ENCODE assay signal across 8 cellular contexts in genomic region chr1:8427493-8427892, GRCh38.
DNase-seq lines count a peak whose midpoint lies in the region; ATAC-seq and TF ChIP-seq lines count a peak whose summit lies in the region.

No MANE protein-coding gene starts in this region.

- no peaks in the 10 kb centered on the region for H3K9me3 Mint-ChIP-seq in T-helper 2 cell treated with Interferon-gamma antibody and Interleukin-4, amounts not matched to agents 5 μg/mL and 100 μg/mL, for 36 hours
- H3K9me3 Mint-ChIP-seq in natural killer cell treated with Interleukin-12 subunit alpha and Interleukin-12 subunit beta and Interleukin-15 and Interleukin-18, amount 100 ng/mL, for 72 hours = no peaks in the 10 kb centered on the region

- peak overlapping the region; percentile 72 for H3K27ac Mint-ChIP-seq in T-helper 2 cell treated with Interferon-gamma antibody and Interleukin-4, amounts not matched to agents 5 μg/mL and 100 μg/mL, for 36 hours
- peak overlapping the region; percentile 36 to 58 for H3K27ac Mint-ChIP-seq in natural killer cell treated with Interleukin-12 subunit alpha and Interleukin-12 subunit beta and Interleukin-15 and Interleukin-18, amount 100 ng/mL, for 72 hours

- H3K36me3 Mint-ChIP-seq in T-helper 2 cell treated with Interferon-gamma antibody and Interleukin-4, amounts not matched to agents 5 μg/mL and 100 μg/mL, for 36 hours (ENCODE audit: low read depth) = peaks cover 19% of the 10 kb centered on the region
- no peaks in the 10 kb centered on the region for H3K36me3 Mint-ChIP-seq in natural killer cell treated with Interleukin-12 subunit alpha and Interleukin-12 subunit beta and Interleukin-15 and Interleukin-18, amount 100 ng/mL, for 72 hours

- H3K27me3 Mint-ChIP-seq in T-helper 2 cell treated with Interferon-gamma antibody and Interleukin-4, amounts not matched to agents 5 μg/mL and 100 μg/mL, for 36 hours (ENCODE audit: low read depth) = no peaks in the 10 kb centered on the region
- peaks cover 0 to 17% of the 10 kb centered on the region in 2 donors for H3K27me3 Mint-ChIP-seq in natural killer cell treated with Interleukin-12 subunit alpha and Interleukin-12 subunit beta and Interleukin-15 and Interleukin-18, amount 100 ng/mL, for 72 hours

- DNase-seq in activated gamma-delta T cell treated with Interleukin-2 at 50 U/mL for 16 hours (peak; percentile 20), activated gamma-delta T cell (lab: John Stamatoyannopoulos, UW) (no peak), NCI-H1930 (lab: John Stamatoyannopoulos, UW) (no peak), NCI-H226 (no peak)
- DNase-seq in T-helper 2 cell treated with Interferon-gamma antibody and Interleukin-4, amounts not matched to agents 5 μg/mL and 100 μg/mL, for 36 hours (ENCODE audit: low spot score) = peak; percentile 36
- DNase-seq in natural killer cell treated with Interleukin-12 subunit alpha and Interleukin-12 subunit beta and Interleukin-15 and Interleukin-18, amount 100 ng/mL, for 72 hours (ENCODE audit: low spot score) = no peak

- ATAC-seq in HG03097 (IDR thresholded peaks at IDR 0.05; ENCODE audit: low FRiP score, unreplicated experiment) (peak; percentile 51), SK-N-SH treated with all-trans-retinoic acid at 6 μM for 48 hours (no peak)
- peak; percentile 72 to 80 for ATAC-seq in natural killer cell treated with Interleukin-12 subunit alpha and Interleukin-12 subunit beta and Interleukin-15 and Interleukin-18, amount 100 ng/mL, for 72 hours

- peaks cover 70% of the 10 kb centered on the region for H3K4me1 Mint-ChIP-seq in T-helper 2 cell treated with Interferon-gamma antibody and Interleukin-4, amounts not matched to agents 5 μg/mL and 100 μg/mL, for 36 hours (ENCODE audit: low read depth)
- H3K4me1 Mint-ChIP-seq in natural killer cell treated with Interleukin-12 subunit alpha and Interleukin-12 subunit beta and Interleukin-15 and Interleukin-18, amount 100 ng/mL, for 72 hours (ENCODE audit: low read depth in 2 of 2) = peaks cover 67 to 76% of the 10 kb centered on the region in 2 donors

- peak overlapping the region; percentile 72 for H3K4me3 Mint-ChIP-seq in T-helper 2 cell treated with Interferon-gamma antibody and Interleukin-4, amounts not matched to agents 5 μg/mL and 100 μg/mL, for 36 hours
- peak overlapping the region; percentile 68 for H3K4me3 Mint-ChIP-seq in natural killer cell treated with Interleukin-12 subunit alpha and Interleukin-12 subunit beta and Interleukin-15 and Interleukin-18, amount 100 ng/mL, for 72 hours

TF ChIP-seq in SK-N-SH treated with all-trans-retinoic acid at 6 μM for 48 hours, 23 proteins besides CTCF, POLR2A, EP300 and RAD21:
- TF ChIP-seq ARNTL (CRISPR knock-in tag; IDR thresholded peaks at IDR 0.05; ENCODE audit: borderline replicate concordance, low read depth) (no peak), ESRRG (CRISPR knock-in tag; IDR thresholded peaks at IDR 0.05) (no peak), RARB (CRISPR knock-in tag; IDR thresholded peaks at IDR 0.05) (no peak), ISL1 (CRISPR knock-in tag; IDR thresholded peaks at IDR 0.05) (no peak), POU6F1 (CRISPR knock-in tag; IDR thresholded peaks at IDR 0.05; ENCODE audit: borderline replicate concordance, low read depth) (no peak), ZNF8 (CRISPR knock-in tag; IDR thresholded peaks at IDR 0.05) (no peak), PPARA (CRISPR knock-in tag; IDR thresholded peaks at IDR 0.05; ENCODE audit: borderline replicate concordance) (no peak), OSR1 (CRISPR knock-in tag; IDR thresholded peaks at IDR 0.05) (no peak), BACH2 (CRISPR knock-in tag; IDR thresholded peaks at IDR 0.05; ENCODE audit: borderline replicate concordance) (no peak), TSHZ2 (CRISPR knock-in tag; IDR thresholded peaks at IDR 0.05) (no peak), ZNF70 (CRISPR knock-in tag; IDR thresholded peaks at IDR 0.05) (no peak), ZC3H10 (CRISPR knock-in tag; IDR thresholded peaks at IDR 0.05) (no peak), SNAI2 (CRISPR knock-in tag; IDR thresholded peaks at IDR 0.05) (no peak), PATZ1 (CRISPR knock-in tag; IDR thresholded peaks at IDR 0.05; ENCODE audit: borderline replicate concordance) (no peak), TOX (CRISPR knock-in tag; IDR thresholded peaks at IDR 0.05; ENCODE audit: borderline replicate concordance) (no peak), ZFP3 (CRISPR knock-in tag; IDR thresholded peaks at IDR 0.05) (no peak)

Comparison
In these comparisons a context has a peak if more than half of its experiments do, and no peak if none do; other contexts are left out.
1. DNase-seq: peak in activated gamma-delta T cell treated with Interleukin-2 at 50 U/mL for 16 hours (single experiment) and T-helper 2 cell treated with Interferon-gamma antibody and Interleukin-4, amounts not matched to agents 5 μg/mL and 100 μg/mL, for 36 hours (single experiment); none in activated gamma-delta T cell (single experiment), natural killer cell treated with Interleukin-12 subunit alpha and Interleukin-12 subunit beta and Interleukin-15 and Interleukin-18, amount 100 ng/mL, for 72 hours (single experiment), NCI-H1930 (0 of 2) and NCI-H226 (single experiment).